ENCODE assay signal across 8 cellular contexts in genomic region chr2:216404010-216404618, GRCh38. TPM values are rescaled to one million over a fixed set of nuclear protein-coding genes. Genes with fewer than 3 reads are reported as not detected.
DNase-seq lines count a peak whose midpoint lies in the region; ATAC-seq and TF ChIP-seq lines count a peak whose summit lies in the region.

No MANE protein-coding gene starts in this region.

- H3K9ac ChIP-seq in endodermal cell (ENCODE audit: extremely low read depth, low read length, poor library complexity, severe bottlenecking), result no peak overlapping the region

- ATAC-seq in GM18498 (IDR thresholded peaks at IDR 0.05; ENCODE audit: unreplicated experiment), result peak; percentile 66

- in situ Hi-C loops in ACHN (cut with HindIII; ENCODE audit: low pct_ligation_motif_present, low pct_unique_long_range_greater_than_20kb, low sequenced_read_pairs), result no loop called here

- H3K27me3 Mint-ChIP-seq in endodermal cell (ENCODE audit: insufficient read depth) (no peaks in the 10 kb centered on the region), nephron (ENCODE audit: low read depth) (peaks cover 24% of the 10 kb centered on the region)

- H3K27me3 ChIP-seq in endodermal cell (ENCODE audit: control insufficient read depth, insufficient read depth, low read length, poor library complexity, severe bottlenecking) (no peaks in the 10 kb centered on the region), vagina (no peaks in the 10 kb centered on the region)

- H3K4me3 Mint-ChIP-seq in endodermal cell, result no peak overlapping the region
- H3K4me3 Mint-ChIP-seq in nephron, result no peak overlapping the region

- no peak for TF ChIP-seq POLR2A in vagina (IDR thresholded peaks at IDR 0.05)

- H3K27ac Mint-ChIP-seq in endodermal cell (no peak overlapping the region), nephron (no peak overlapping the region)

- H3K9me3 Mint-ChIP-seq in endodermal cell (no peaks in the 10 kb centered on the region), nephron (no peaks in the 10 kb centered on the region)

- H3K36me3 Mint-ChIP-seq in endodermal cell (ENCODE audit: low read depth) (no peaks in the 10 kb centered on the region), nephron (ENCODE audit: low read depth) (no peaks in the 10 kb centered on the region)

- H3K4me1 Mint-ChIP-seq in endodermal cell, result peaks cover 14% of the 10 kb centered on the region
- H3K4me1 Mint-ChIP-seq in nephron, result no peaks in the 10 kb centered on the region

- peaks cover 6% of the 10 kb centered on the region for H3K4me1 ChIP-seq in endodermal cell (ENCODE audit: control insufficient read depth, insufficient read depth, low read length)
- H3K4me1 ChIP-seq in vagina, result no peaks in the 10 kb centered on the region

- no peak overlapping the region for H3K4me3 ChIP-seq in endodermal cell (ENCODE audit: low read length)
- no peak overlapping the region for H3K4me3 ChIP-seq in vagina

- H3K9me3 ChIP-seq in endodermal cell (ENCODE audit: control insufficient read depth, low read length), result no peaks in the 10 kb centered on the region
- H3K9me3 ChIP-seq in vagina, result no peaks in the 10 kb centered on the region

- peak; percentile 92 for TF ChIP-seq CTCF in endodermal cell (conservative IDR thresholded peaks at IDR 0.05)
- peak; percentile 60 to 66 (median 66) for TF ChIP-seq CTCF in nephron (IDR thresholded peaks at IDR 0.05; ENCODE audit: unreplicated experiment in 3 of 3)
- peak in 2 of 3 experiments; percentile 47 to 63 for TF ChIP-seq CTCF in vagina (IDR thresholded peaks at IDR 0.05)

- WGBS in endodermal cell (ENCODE audit: insufficient coverage in 1 of 2, insufficient read length in 1 of 2), 2 experiments, result 65% methylated on average over 3 of the region's 5 CpGs; no CpG with 5 or more reads in 1 of the 2 experiments

- intact Hi-C loops in vagina (cut with DNase I), result no loop called here

- DNase-seq in ACHN, result peak; percentile 53
- peak; percentile 13 for DNase-seq in NCI-H1105 treated with DMSO at 0.1 percent for 48 hours (lab: John Stamatoyannopoulos, UW)
- DNase-seq in activated CD4-positive, alpha-beta T cell treated with anti-CD3 and anti-CD28 coated beads, Interleukin-2, amount 50 U/mL, for 48 hours, result peak; percentile 58 to 59
- DNase-seq in endodermal cell, result peak; percentile 72
- no peak for DNase-seq in vagina (ENCODE audit: extremely low spot score in 2 of 2)
- DNase-seq in NCI-H128 (lab: John Stamatoyannopoulos, UW; ENCODE audit: unreplicated experiment), result no peak

- H3K36me3 ChIP-seq in endodermal cell (ENCODE audit: control insufficient read depth, insufficient read depth, low read length) (no peaks in the 10 kb centered on the region), vagina (no peaks in the 10 kb centered on the region)

- H3K27ac ChIP-seq in endodermal cell (ENCODE audit: low read depth, low read length), result no peak overlapping the region
- H3K27ac ChIP-seq in vagina, result no peak overlapping the region

RNA-seq across cellular contexts. Expression of gene SMARCAL1, which starts 8.2 kb away (rescaled TPM):
- total RNA-seq in endodermal cell (10 to 100 TPM; 29.1 to 35.1 TPM), vagina (36.1 TPM)
- 27.8 TPM for polyA plus RNA-seq in endodermal cell (2013, experiment 1 of 2)
- 26.4 TPM for polyA plus RNA-seq in endodermal cell (2013, experiment 2 of 2)

RNA-seq across cellular contexts. Expression of gene MARCHF4, which starts 31.8 kb away (rescaled TPM):
- total RNA-seq in endodermal cell (under 1 TPM; 0.51 to 0.86 TPM), vagina (not detected)
- 1.5 TPM for polyA plus RNA-seq in endodermal cell (2013, experiment 1 of 2)
- 2.9 TPM for polyA plus RNA-seq in endodermal cell (2013, experiment 2 of 2)

Comparison
In these comparisons a context has a peak if more than half of its experiments do, and no peak if none do; other contexts are left out.
1. DNase-seq: peak in ACHN (single experiment), NCI-H1105 treated with DMSO at 0.1 percent for 48 hours (single experiment), activated CD4-positive, alpha-beta T cell treated with anti-CD3 and anti-CD28 coated beads, Interleukin-2, amount 50 U/mL, for 48 hours (2 of 2) and endodermal cell (single experiment); none in vagina (0 of 2) and NCI-H128 (single experiment).
2. Peak in every context shown above with its lines, with median percentiles within 50 percentile points of each other: CTCF ChIP-seq.